ENCODE assay signal across 11 cellular contexts in genomic region chr17:61403846-61404701, GRCh38. TPM values are rescaled to one million over a fixed set of nuclear protein-coding genes. Genes with fewer than 3 reads are reported as not detected.
A peak's percentile ranks its signal among the peaks of the same experiment; 100 is the strongest.
DNase-seq lines count a peak whose midpoint lies in the region; ATAC-seq lines count a peak whose summit lies in the region.
"Had no signal": no experiment of that assay in that cellular context is flagged by ENCODE, and none has a peak within 500 bp of the region (broad histone marks: within the 10 kb centered on the region; RNA-seq: fewer than 3 reads in every experiment).

No MANE protein-coding gene starts in this region.

- peaks cover 24% of the 10 kb centered on the region for H3K4me1 Mint-ChIP-seq in activated T-helper 1 cell treated with anti-CD3 and anti-CD28 coated beads, Interleukin-12 subunit alpha, Interleukin-12 subunit beta, Interleukin-2, Interleukin-4 antibody, amounts not matched to agents 30 ng/mL and 10 ng/mL and 1 ng/mL, durations not matched to agents 14 hours and 24 hours and 36 hours (ENCODE audit: low read depth)
- peaks cover 63% of the 10 kb centered on the region for H3K4me1 Mint-ChIP-seq in stimulated activated naive CD8-positive, alpha-beta T cell treated with anti-CD3 and anti-CD28 coated beads, Interleukin-15, amount 100 ng/mL, for 72 hours

- H3K9me3 ChIP-seq in iPS-18c (ENCODE audit: control insufficient read depth, insufficient read depth, low read length): peaks cover 6% of the 10 kb centered on the region

- H3K4me3 ChIP-seq in iPS-18c (ENCODE audit: insufficient read depth, low read depth, low read length): peak overlapping the region; percentile 20; the same call in 1 of the 2 replicates
- H3K4me3 ChIP-seq: GM23248 had no signal

- peaks cover 2% of the 10 kb centered on the region for H3K36me3 Mint-ChIP-seq in activated T-helper 1 cell treated with anti-CD3 and anti-CD28 coated beads, Interleukin-12 subunit alpha, Interleukin-12 subunit beta, Interleukin-2, Interleukin-4 antibody, amounts not matched to agents 30 ng/mL and 10 ng/mL and 1 ng/mL, durations not matched to agents 14 hours and 24 hours and 36 hours (ENCODE audit: low read depth)

- no peak for ATAC-seq in stimulated activated naive CD8-positive, alpha-beta T cell treated with anti-CD3 and anti-CD28 coated beads, Interleukin-15, amount 100 ng/mL, for 72 hours
- ATAC-seq in GM18519 (IDR thresholded peaks at IDR 0.05; ENCODE audit: low FRiP score, unreplicated experiment): no peak

- intact Hi-C loops in activated T-helper 1 cell treated with anti-CD3 and anti-CD28 coated beads, Interleukin-12 subunit alpha, Interleukin-12 subunit beta, Interleukin-2, Interleukin-4 antibody, amounts not matched to agents 30 ng/mL and 10 ng/mL and 1 ng/mL, durations not matched to agents 14 hours and 24 hours and 36 hours (cut with micrococcal nuclease): loop anchor here (2.0 to 10.0 kb wide), 3 partner anchors 49 to 682 kb away; partner anchors contain the start of gene TBX4

- no peak overlapping the region for H3K4me3 Mint-ChIP-seq in activated T-helper 1 cell treated with anti-CD3 and anti-CD28 coated beads, Interleukin-12 subunit alpha, Interleukin-12 subunit beta, Interleukin-2, Interleukin-4 antibody, amounts not matched to agents 30 ng/mL and 10 ng/mL and 1 ng/mL, durations not matched to agents 14 hours and 24 hours and 36 hours
- peak overlapping the region; percentile 70 to 86 for H3K4me3 Mint-ChIP-seq in stimulated activated naive CD8-positive, alpha-beta T cell treated with anti-CD3 and anti-CD28 coated beads, Interleukin-15, amount 100 ng/mL, for 72 hours

- peak overlapping the region; percentile 48 for H3K27ac Mint-ChIP-seq in activated T-helper 1 cell treated with anti-CD3 and anti-CD28 coated beads, Interleukin-12 subunit alpha, Interleukin-12 subunit beta, Interleukin-2, Interleukin-4 antibody, amounts not matched to agents 30 ng/mL and 10 ng/mL and 1 ng/mL, durations not matched to agents 14 hours and 24 hours and 36 hours
- peak overlapping the region in 1 of 2 donors; percentile 12 for H3K27ac Mint-ChIP-seq in stimulated activated naive CD8-positive, alpha-beta T cell treated with anti-CD3 and anti-CD28 coated beads, Interleukin-15, amount 100 ng/mL, for 72 hours

- H3K27me3 Mint-ChIP-seq in activated T-helper 1 cell treated with anti-CD3 and anti-CD28 coated beads, Interleukin-12 subunit alpha, Interleukin-12 subunit beta, Interleukin-2, Interleukin-4 antibody, amounts not matched to agents 30 ng/mL and 10 ng/mL and 1 ng/mL, durations not matched to agents 14 hours and 24 hours and 36 hours (ENCODE audit: insufficient read depth): peaks cover 63% of the 10 kb centered on the region
- peaks cover 85% of the 10 kb centered on the region for H3K27me3 Mint-ChIP-seq in stimulated activated naive CD8-positive, alpha-beta T cell treated with anti-CD3 and anti-CD28 coated beads, Interleukin-15, amount 100 ng/mL, for 72 hours

- H3K9me3 Mint-ChIP-seq in activated T-helper 1 cell treated with anti-CD3 and anti-CD28 coated beads, Interleukin-12 subunit alpha, Interleukin-12 subunit beta, Interleukin-2, Interleukin-4 antibody, amounts not matched to agents 30 ng/mL and 10 ng/mL and 1 ng/mL, durations not matched to agents 14 hours and 24 hours and 36 hours: no peaks in the 10 kb centered on the region
- H3K9me3 Mint-ChIP-seq in stimulated activated naive CD8-positive, alpha-beta T cell treated with anti-CD3 and anti-CD28 coated beads, Interleukin-15, amount 100 ng/mL, for 72 hours: no peaks in the 10 kb centered on the region

- DNase-seq in NCI-H748 (lab: John Stamatoyannopoulos, UW; ENCODE audit: unreplicated experiment): peak; percentile 31
- no peak for DNase-seq in NCI-H748 treated with DMSO at 0.1 percent for 48 hours (lab: John Stamatoyannopoulos, UW)
- no peak for DNase-seq in activated T-helper 1 cell treated with anti-CD3 and anti-CD28 coated beads, Interleukin-12 subunit alpha, Interleukin-12 subunit beta, Interleukin-2, Interleukin-4 antibody, amounts not matched to agents 30 ng/mL and 10 ng/mL and 1 ng/mL, durations not matched to agents 14 hours and 24 hours and 36 hours (ENCODE audit: low spot score)
- no peak for DNase-seq in stimulated activated naive CD8-positive, alpha-beta T cell treated with anti-CD3 and anti-CD28 coated beads, Interleukin-15, amount 100 ng/mL, for 72 hours
- no peak for DNase-seq in NCI-H2196 (lab: John Stamatoyannopoulos, UW; ENCODE audit: unreplicated experiment)
- no peak for DNase-seq in SW480 (ENCODE audit: low spot score)
- DNase-seq: GM23248, NCI-H446 treated with DMSO at 0.1 percent for 48 hours, occipital lobe had no signal

RNA-seq across cellular contexts. Expression of gene TBX2, which starts 4.4 kb away (rescaled TPM):
- not detected in 2 replicates for total RNA-seq in activated T-helper 1 cell treated with anti-CD3 and anti-CD28 coated beads, Interleukin-12 subunit alpha, Interleukin-12 subunit beta, Interleukin-2, Interleukin-4 antibody, amounts not matched to agents 30 ng/mL and 10 ng/mL and 1 ng/mL, durations not matched to agents 14 hours and 24 hours and 36 hours

RNA-seq across cellular contexts. Expression of gene TBX4, which starts 48.1 kb away (rescaled TPM):
- total RNA-seq in activated T-helper 1 cell treated with anti-CD3 and anti-CD28 coated beads, Interleukin-12 subunit alpha, Interleukin-12 subunit beta, Interleukin-2, Interleukin-4 antibody, amounts not matched to agents 30 ng/mL and 10 ng/mL and 1 ng/mL, durations not matched to agents 14 hours and 24 hours and 36 hours: not detected in 2 replicates
- total RNA-seq: GM23248, occipital lobe had no signal
